Comparison of ENCODE assay signal across 12 cellular contexts in the genomic region with DNA sequence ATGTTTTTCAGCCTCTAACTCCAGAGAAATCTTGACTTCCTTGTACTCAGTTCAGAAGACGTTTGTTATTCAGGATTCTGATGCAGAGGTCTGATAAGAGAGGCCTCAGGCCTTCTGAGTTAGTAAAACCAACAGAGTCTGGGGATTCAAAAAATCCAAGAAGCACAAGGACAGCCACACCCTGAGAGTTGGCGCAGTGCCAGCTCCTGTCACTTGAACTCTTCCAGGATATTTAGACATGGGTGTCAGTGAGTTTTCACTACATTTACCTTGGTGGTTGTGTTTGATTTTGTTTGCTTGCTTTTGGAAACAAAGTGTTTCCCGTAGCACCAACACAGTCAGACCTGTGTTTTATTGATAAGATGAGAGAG. TPM values are rescaled to one million over a fixed set of nuclear protein-coding genes. Genes with fewer than 3 reads are reported as not detected.
DNase-seq lines count a peak whose midpoint lies in the region; ATAC-seq and TF ChIP-seq lines count a peak whose summit lies in the region.
"Had no signal": no experiment of that assay in that cellular context is flagged by ENCODE, and none has a peak within 500 bp of the region (broad histone marks: within the 10 kb centered on the region; RNA-seq: fewer than 3 reads in every experiment).

No MANE protein-coding gene starts in this region.

- H4K20me1 ChIP-seq in SK-N-SH (ENCODE audit: insufficient read depth) (no peaks in the 10 kb centered on the region), hepatocyte (ENCODE audit: insufficient read depth, poor library complexity, severe bottlenecking) (no peaks in the 10 kb centered on the region)

- H3K27ac ChIP-seq in SK-N-SH (ENCODE audit: low read depth in 2 of 2, low read length in 1 of 2) (no peak overlapping the region; a peak in 1 of 4 replicates), SJSA1 (peak overlapping the region; percentile 80; the same call in 1 of the 2 replicates), hepatocyte (peak overlapping the region; percentile 10)

- ATAC-seq in SK-N-SH treated with all-trans-retinoic acid at 6 μM for 48 hours (no peak; the same call in 2 of the 3 replicates), HG03565 (IDR thresholded peaks at IDR 0.05; ENCODE audit: unreplicated experiment) (no peak), HG02870 (IDR thresholded peaks at IDR 0.05; ENCODE audit: unreplicated experiment) (no peak)
- ATAC-seq: stimulated activated naive CD8-positive, alpha-beta T cell treated with anti-CD3 and anti-CD28 coated beads, Interleukin-15, Interleukin-2, amounts not matched to agents 100 U/mL and 50 U/mL, for 24 hours had no signal

- H3K9me3 ChIP-seq in SK-N-SH (no peaks in the 10 kb centered on the region), SJSA1 (replicated peaks) (no peaks in the 10 kb centered on the region), hepatocyte (ENCODE audit: low read depth) (no peaks in the 10 kb centered on the region)
- H3K9me3 ChIP-seq: ascending aorta had no signal

- H2AFZ ChIP-seq in SK-N-SH (ENCODE audit: low read depth), result peak overlapping the region; percentile 64; the same call in 1 of the 2 replicates
- H2AFZ ChIP-seq in hepatocyte, result no peak overlapping the region

- H3K4me2 ChIP-seq in SK-N-SH, result 0 out of 2 replicates have a peak overlapping the region, but pooled peaks have one; percentile 68
- H3K4me2 ChIP-seq in hepatocyte, result no peak overlapping the region

- TF ChIP-seq CTCF in SK-N-SH (IDR thresholded peaks at IDR 0.05) (no peak), hepatocyte (IDR thresholded peaks at IDR 0.05; ENCODE audit: poor library complexity) (no peak)

- DNase-seq in SK-N-SH (no peak), SJSA1 (ENCODE audit: low read depth in 1 of 2, low spot score in 2 of 2) (peak in 1 of 2 experiments; percentile 29), hepatocyte (ENCODE audit: low spot score) (peak; percentile 54), ureter (ENCODE audit: low spot score) (peak; percentile 70), SW 1271 (lab: John Stamatoyannopoulos, UW) (no peak)
- DNase-seq: CD4-positive, CD25-positive, alpha-beta regulatory T cell; foreskin melanocyte; stimulated activated naive CD8-positive, alpha-beta T cell treated with anti-CD3 and anti-CD28 coated beads, Interleukin-15, Interleukin-2, amounts not matched to agents 100 U/mL and 50 U/mL, for 24 hours had no signal

- no peak overlapping the region for H3K9ac ChIP-seq in SK-N-SH

- no peak for TF ChIP-seq EP300 in SK-N-SH (IDR thresholded peaks at IDR 0.05; ENCODE audit: borderline replicate concordance in 1 of 2, low read depth in 1 of 2, low read length in 1 of 2)

- CTCF ChIA-PET in SK-N-SH (lab: Yijun Ruan, JAX), result interaction anchor here (0.8 to 1.4 kb wide), 2 partner anchors 12 to 24 kb away, joined by 3 to 7 read pairs; no protein-coding TSS in a partner anchor

- no peak for TF ChIP-seq RAD21 in SK-N-SH (IDR thresholded peaks at IDR 0.05; ENCODE audit: low read length)

- WGBS in SK-N-SH (ENCODE audit: low lambda C conversion rate), result 63% methylated on average over 3 of the region's 3 CpGs
- 58% methylated on average over 3 of the region's 3 CpGs for WGBS in hepatocyte (ENCODE audit: low lambda C conversion rate, missing lambda C conversion rate)

- no peaks in the 10 kb centered on the region for H3F3A ChIP-seq in SK-N-SH (replicated peaks; ENCODE audit: insufficient read depth)

- POLR2A ChIA-PET in SK-N-SH (lab: Yijun Ruan, JAX), result no interaction called here

- peaks cover 22% of the 10 kb centered on the region; the same call in 1 of the 2 replicates for H3K27me3 ChIP-seq in SK-N-SH (ENCODE audit: insufficient read depth)
- no peaks in the 10 kb centered on the region; the same call in 1 of the 2 replicates for H3K27me3 ChIP-seq in SJSA1 (replicated peaks)
- no peaks in the 10 kb centered on the region for H3K27me3 ChIP-seq in hepatocyte
- H3K27me3 ChIP-seq: ascending aorta had no signal

- no peaks in the 10 kb centered on the region for H3K36me3 ChIP-seq in SK-N-SH (replicated peaks in 1 of 2; ENCODE audit: control insufficient read depth in 1 of 2, insufficient read depth in 2 of 2, low read length in 1 of 2)
- H3K36me3 ChIP-seq in SJSA1, result no peaks in the 10 kb centered on the region
- no peaks in the 10 kb centered on the region for H3K36me3 ChIP-seq in hepatocyte (replicated peaks; ENCODE audit: insufficient read depth, low read depth)
- H3K36me3 ChIP-seq: ascending aorta had no signal

- H3K79me2 ChIP-seq in SK-N-SH (ENCODE audit: insufficient read depth), result no peaks in the 10 kb centered on the region
- no peaks in the 10 kb centered on the region for H3K79me2 ChIP-seq in hepatocyte

- peaks cover 8 to 10% of the 10 kb centered on the region in 2 experiments; a peak in 2 of 4 replicates for H3K4me1 ChIP-seq in SK-N-SH (ENCODE audit: control insufficient read depth in 1 of 2, insufficient read depth in 2 of 2, low read depth in 1 of 2, low read length in 1 of 2)
- peaks cover 24% of the 10 kb centered on the region for H3K4me1 ChIP-seq in SJSA1 (replicated peaks)
- H3K4me1 ChIP-seq in hepatocyte (ENCODE audit: insufficient read depth), result peaks cover 24% of the 10 kb centered on the region

- H3K4me3 ChIP-seq in SK-N-SH (ENCODE audit: low read depth in 2 of 2, low read length in 1 of 2), result no peak overlapping the region
- H3K4me3 ChIP-seq in SJSA1, result no peak overlapping the region
- no peak overlapping the region for H3K4me3 ChIP-seq in hepatocyte

- H3K9me2 ChIP-seq in SK-N-SH (no peaks in the 10 kb centered on the region), hepatocyte (replicated peaks; ENCODE audit: insufficient read depth) (no peaks in the 10 kb centered on the region)

TF ChIP-seq in SK-N-SH, 30 proteins besides CTCF, POLR2A, EP300 and RAD21:
- TF ChIP-seq GATA2 (CRISPR knock-in tag; IDR thresholded peaks at IDR 0.05), result no peak
- peak; percentile 79 for TF ChIP-seq NFIC (IDR thresholded peaks at IDR 0.05; ENCODE audit: borderline replicate concordance)

TF ChIP-seq in SK-N-SH treated with all-trans-retinoic acid at 6 μM for 48 hours, 23 proteins besides CTCF, POLR2A, EP300 and RAD21 (continues in another document):
- TF ChIP-seq, protein P1, sequence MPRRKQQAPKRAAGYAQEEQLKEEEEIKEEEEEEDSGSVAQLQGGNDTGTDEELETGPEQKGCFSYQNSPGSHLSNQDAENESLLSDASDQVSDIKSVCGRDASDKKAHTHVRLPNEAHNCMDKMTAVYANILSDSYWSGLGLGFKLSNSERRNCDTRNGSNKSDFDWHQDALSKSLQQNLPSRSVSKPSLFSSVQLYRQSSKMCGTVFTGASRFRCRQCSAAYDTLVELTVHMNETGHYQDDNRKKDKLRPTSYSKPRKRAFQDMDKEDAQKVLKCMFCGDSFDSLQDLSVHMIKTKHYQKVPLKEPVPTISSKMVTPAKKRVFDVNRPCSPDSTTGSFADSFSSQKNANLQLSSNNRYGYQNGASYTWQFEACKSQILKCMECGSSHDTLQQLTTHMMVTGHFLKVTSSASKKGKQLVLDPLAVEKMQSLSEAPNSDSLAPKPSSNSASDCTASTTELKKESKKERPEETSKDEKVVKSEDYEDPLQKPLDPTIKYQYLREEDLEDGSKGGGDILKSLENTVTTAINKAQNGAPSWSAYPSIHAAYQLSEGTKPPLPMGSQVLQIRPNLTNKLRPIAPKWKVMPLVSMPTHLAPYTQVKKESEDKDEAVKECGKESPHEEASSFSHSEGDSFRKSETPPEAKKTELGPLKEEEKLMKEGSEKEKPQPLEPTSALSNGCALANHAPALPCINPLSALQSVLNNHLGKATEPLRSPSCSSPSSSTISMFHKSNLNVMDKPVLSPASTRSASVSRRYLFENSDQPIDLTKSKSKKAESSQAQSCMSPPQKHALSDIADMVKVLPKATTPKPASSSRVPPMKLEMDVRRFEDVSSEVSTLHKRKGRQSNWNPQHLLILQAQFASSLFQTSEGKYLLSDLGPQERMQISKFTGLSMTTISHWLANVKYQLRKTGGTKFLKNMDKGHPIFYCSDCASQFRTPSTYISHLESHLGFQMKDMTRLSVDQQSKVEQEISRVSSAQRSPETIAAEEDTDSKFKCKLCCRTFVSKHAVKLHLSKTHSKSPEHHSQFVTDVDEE (CRISPR knock-in tag; IDR thresholded peaks at IDR 0.05), result no peak
- TF ChIP-seq SNAI2 (CRISPR knock-in tag; IDR thresholded peaks at IDR 0.05) (no peak), ZFP30 (CRISPR knock-in tag; IDR thresholded peaks at IDR 0.05) (no peak), TOX (CRISPR knock-in tag; IDR thresholded peaks at IDR 0.05; ENCODE audit: borderline replicate concordance) (no peak), PPARA (CRISPR knock-in tag; IDR thresholded peaks at IDR 0.05; ENCODE audit: borderline replicate concordance) (no peak), ZFP3 (CRISPR knock-in tag; IDR thresholded peaks at IDR 0.05) (no peak), ARNTL (CRISPR knock-in tag; IDR thresholded peaks at IDR 0.05; ENCODE audit: borderline replicate concordance, low read depth) (no peak), CSDC2 (CRISPR knock-in tag; IDR thresholded peaks at IDR 0.05) (no peak), TCF4 (CRISPR knock-in tag; IDR thresholded peaks at IDR 0.05; ENCODE audit: borderline replicate concordance) (no peak)
- TF ChIP-seq, protein P2, sequence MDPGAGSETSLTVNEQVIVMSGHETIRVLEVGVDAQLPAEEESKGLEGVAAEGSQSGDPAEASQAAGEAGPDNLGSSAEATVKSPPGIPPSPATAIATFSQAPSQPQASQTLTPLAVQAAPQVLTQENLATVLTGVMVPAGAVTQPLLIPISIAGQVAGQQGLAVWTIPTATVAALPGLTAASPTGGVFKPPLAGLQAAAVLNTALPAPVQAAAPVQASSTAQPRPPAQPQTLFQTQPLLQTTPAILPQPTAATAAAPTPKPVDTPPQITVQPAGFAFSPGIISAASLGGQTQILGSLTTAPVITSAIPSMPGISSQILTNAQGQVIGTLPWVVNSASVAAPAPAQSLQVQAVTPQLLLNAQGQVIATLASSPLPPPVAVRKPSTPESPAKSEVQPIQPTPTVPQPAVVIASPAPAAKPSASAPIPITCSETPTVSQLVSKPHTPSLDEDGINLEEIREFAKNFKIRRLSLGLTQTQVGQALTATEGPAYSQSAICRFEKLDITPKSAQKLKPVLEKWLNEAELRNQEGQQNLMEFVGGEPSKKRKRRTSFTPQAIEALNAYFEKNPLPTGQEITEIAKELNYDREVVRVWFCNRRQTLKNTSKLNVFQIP (CRISPR knock-in tag; IDR thresholded peaks at IDR 0.05; ENCODE audit: borderline replicate concordance, low read depth), result no peak

RNA-seq across cellular contexts. Expression of gene PDE8B, which starts 41.6 kb away (rescaled TPM):
- polyA plus RNA-seq in SK-N-SH (2012; rRNA removed), result not detected in 2 replicates
- polyA plus RNA-seq in SK-N-SH (2012; cell fraction: cytosol; rRNA removed), result 0.03 TPM in 2 replicates
- 0.08 TPM in 1 of 2 replicates, not detected in the other for polyA plus RNA-seq in SK-N-SH (2012; cell fraction: nucleus; rRNA removed)
- not detected in 2 replicates for total RNA-seq in SJSA1 (2014; rRNA removed; shearing (Covaris generic))
- total RNA-seq in hepatocyte, result 9.2 and 13.2 TPM in 2 replicates
- polyA plus RNA-seq in hepatocyte, result 8.3 and 12.3 TPM in 2 replicates
- 10.1 TPM for total RNA-seq in ureter
- total RNA-seq: CD4-positive, CD25-positive, alpha-beta regulatory T cell had no signal

Comparison
In these comparisons a context has a peak if more than half of its experiments do, and no peak if none do; other contexts are left out.
1. DNase-seq: peak in hepatocyte (single experiment) and ureter (single experiment); none in SK-N-SH (single experiment) and SW 1271 (0 of 2).
2. H3K27ac ChIP-seq: peak in SJSA1 (single experiment) and hepatocyte (single experiment); none in SK-N-SH (0 of 2).
3. RNA of gene PDE8B, which starts 41.6 kb away (total RNA-seq): 10.1 TPM in ureter (single experiment) and 9.2 to 13.2 TPM in hepatocyte; not detected in SJSA1; every median in the first group is over 10 times any median in the second.